ENCODE assay signal across 24 cellular contexts in the genomic region with DNA sequence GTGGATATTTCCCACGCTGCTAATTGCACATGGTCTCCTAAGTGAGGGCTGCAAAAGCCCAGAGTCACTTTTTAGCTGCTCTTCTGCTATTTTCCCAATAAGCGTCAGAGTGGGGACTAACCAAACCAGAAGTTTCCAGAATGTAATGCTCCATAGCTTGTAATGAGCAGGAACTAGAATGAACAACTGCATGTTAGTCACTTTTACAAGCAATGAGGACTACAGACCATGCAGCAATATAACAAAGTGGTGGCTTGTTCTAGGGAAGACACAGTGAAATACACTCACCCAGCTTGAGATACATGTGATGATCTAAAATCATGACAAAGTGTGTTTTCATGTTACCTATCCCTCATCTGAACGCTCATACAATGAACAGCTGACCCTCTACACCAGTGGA.
DNase-seq lines count a peak whose midpoint lies in the region; ATAC-seq, FAIRE-seq and TF ChIP-seq lines count a peak whose summit lies in the region.
"Had no signal": no experiment of that assay in that cellular context is flagged by ENCODE, and none has a peak within 500 bp of the region (broad histone marks: within the 10 kb centered on the region; RNA-seq: fewer than 3 reads in every experiment).

No MANE protein-coding gene starts in this region.

- no peak for DNase-seq in activated CD4-positive, alpha-beta T cell treated with anti-CD3 and anti-CD28 coated beads, Interleukin-2, amount 10 ng/mL, durations not matched to agents 24 days and 14 days
- DNase-seq in activated CD4-positive, alpha-beta T cell treated with anti-CD3 and anti-CD28 coated beads, Interleukin-2, amount 50 U/mL, for 4 hours = no peak
- DNase-seq in endothelial cell of umbilical vein (ENCODE audit: low read depth, low spot score) = no peak
- DNase-seq in superior temporal gyrus (ENCODE audit: extremely low spot score) = peak; percentile 72
- DNase-seq in C1 segment of cervical spinal cord (lab: John Stamatoyannopoulos, UW) = no peak
- no peak for DNase-seq in NCI-H1436 treated with DMSO at 0.1 percent for 48 hours (lab: John Stamatoyannopoulos, UW)
- DNase-seq: activated effector memory CD4-positive, alpha-beta T cell treated with Interleukin-2 at 50 U/mL for 16 hours; cerebellar nuclear complex; effector memory CD4-positive, alpha-beta T cell; hippocampal formation; mammary epithelial cell; natural killer cell; NCI-H1694; NCI-H226; posterior cingulate gyrus; stimulated activated CD8-positive, alpha-beta memory T cell treated with anti-CD3 and anti-CD28 coated beads, Interleukin-4, amount 100 ng/mL, for 48 hours; T-cell; WERI-Rb-1 had no signal

- H3K27me3 ChIP-seq in Loucy (ENCODE audit: insufficient read depth, low read length, poor library complexity, severe bottlenecking) (no peaks in the 10 kb centered on the region), endothelial cell of umbilical vein (ENCODE audit: control insufficient read depth in 2 of 2, insufficient read depth in 2 of 2, low read length in 2 of 2) (no peaks in the 10 kb centered on the region)
- H3K27me3 ChIP-seq: ascending aorta had no signal

- peak overlapping the region; percentile 11 for H3K9ac ChIP-seq in Loucy (ENCODE audit: low read depth, low read length, poor library complexity, severe bottlenecking)
- no peak overlapping the region for H3K9ac ChIP-seq in endothelial cell of umbilical vein (replicated peaks; ENCODE audit: extremely low read depth, insufficient read depth, low read length)

- POLR2A ChIA-PET in endothelial cell of umbilical vein (lab: Charles Lee) = no interaction called here

- H3K9me2 ChIP-seq in Loucy (replicated peaks; ENCODE audit: low read depth, low read length) = no peaks in the 10 kb centered on the region

- BruUV-seq in endothelial cell of umbilical vein (replicated peaks; lab: Mats Ljungman, UMichigan) = no TSS peak

- no peaks in the 10 kb centered on the region for H3K36me3 ChIP-seq in Loucy (ENCODE audit: insufficient read depth, low read length)
- no peaks in the 10 kb centered on the region for H3K36me3 ChIP-seq in endothelial cell of umbilical vein (ENCODE audit: control insufficient read depth in 2 of 2, extremely low read depth in 1 of 2, insufficient read depth in 2 of 2, low read length in 2 of 2)
- H3K36me3 ChIP-seq: ascending aorta, WERI-Rb-1 had no signal

- no peak overlapping the region for H3K27ac ChIP-seq in endothelial cell of umbilical vein (ENCODE audit: insufficient read depth, low read depth, low read length)
- H3K27ac ChIP-seq: ascending aorta, WERI-Rb-1 had no signal

- H3K4me3 Mint-ChIP-seq in activated CD4-positive, alpha-beta T cell treated with anti-CD3 and anti-CD28 coated beads, Interleukin-2, amount 10 ng/mL, durations not matched to agents 24 days and 14 days = peak overlapping the region; percentile 36

- TF ChIP-seq CTCF in Loucy (conservative IDR thresholded peaks at IDR 0.05; ENCODE audit: low read length) (no peak), endothelial cell of umbilical vein (IDR thresholded peaks at IDR 0.05; ENCODE audit: extremely low read depth in 1 of 2, insufficient read depth in 1 of 2, low read depth in 1 of 2, low read length in 2 of 2) (no peak)

- peaks cover 17% of the 10 kb centered on the region for H3K4me1 Mint-ChIP-seq in activated CD4-positive, alpha-beta T cell treated with anti-CD3 and anti-CD28 coated beads, Interleukin-2, amount 10 ng/mL, durations not matched to agents 24 days and 14 days

- dilution Hi-C loops in endothelial cell of umbilical vein (cut with MboI; ENCODE audit: extremely low pct_ligation_motif_present, low sequenced_read_pairs) = no loop called here

- H4K20me1 ChIP-seq in Loucy (ENCODE audit: insufficient read depth, low read length, poor library complexity, severe bottlenecking) (no peaks in the 10 kb centered on the region), endothelial cell of umbilical vein (replicated peaks; ENCODE audit: control insufficient read depth, extremely low read depth, insufficient read depth, low read length) (no peaks in the 10 kb centered on the region)

- H3K79me2 ChIP-seq in Loucy (ENCODE audit: insufficient read depth, low read length) (no peaks in the 10 kb centered on the region), endothelial cell of umbilical vein (ENCODE audit: control insufficient read depth, insufficient read depth, low read length) (no peaks in the 10 kb centered on the region)

- H3K9me3 ChIP-seq in Loucy (ENCODE audit: insufficient read depth, low read depth, low read length) = peaks cover 8% of the 10 kb centered on the region; the same call in 1 of the 2 replicates
- no peaks in the 10 kb centered on the region for H3K9me3 ChIP-seq in endothelial cell of umbilical vein (replicated peaks; ENCODE audit: control insufficient read depth, insufficient read depth, low read length)
- H3K9me3 ChIP-seq: ascending aorta had no signal

- ATAC-seq in HG03520 (IDR thresholded peaks at IDR 0.05; ENCODE audit: unreplicated experiment) = no peak

- peak; percentile 4 for FAIRE-seq in endothelial cell of umbilical vein (lab: Jason Lieb, UNC)
- FAIRE-seq: H1, keratinocyte had no signal

- peaks cover 19% of the 10 kb centered on the region for H3K27me3 Mint-ChIP-seq in activated CD4-positive, alpha-beta T cell treated with anti-CD3 and anti-CD28 coated beads, Interleukin-2, amount 10 ng/mL, durations not matched to agents 24 days and 14 days
- H3K27me3 Mint-ChIP-seq: T-cell had no signal

- H3K4me1 ChIP-seq in Loucy (ENCODE audit: insufficient read depth, low read length, poor library complexity, severe bottlenecking) (peaks cover 37% of the 10 kb centered on the region), endothelial cell of umbilical vein (ENCODE audit: control insufficient read depth, extremely low read depth, insufficient read depth, low read length) (no peaks in the 10 kb centered on the region)
- H3K4me1 ChIP-seq: ascending aorta had no signal

- H3K9me1 ChIP-seq in endothelial cell of umbilical vein (replicated peaks; ENCODE audit: control insufficient read depth, extremely low read depth, insufficient read depth, low read length) = no peaks in the 10 kb centered on the region

- intact Hi-C loops in activated CD4-positive, alpha-beta T cell treated with anti-CD3 and anti-CD28 coated beads, Interleukin-2, amount 10 ng/mL, durations not matched to agents 24 days and 14 days (cut with micrococcal nuclease) = loop anchor here (10.0 kb wide), 2 partner anchors 107 to 677 kb away; a partner anchor contains a TSS
- intact Hi-C loops in endothelial cell of umbilical vein (cut with micrococcal nuclease) = no loop called here

- H2AFZ ChIP-seq in Loucy (ENCODE audit: low read length) (no peak overlapping the region), endothelial cell of umbilical vein (ENCODE audit: low read depth, low read length) (no peak overlapping the region)

- peaks cover 5% of the 10 kb centered on the region; the same call in 1 of the 2 replicates for H3F3A ChIP-seq in Loucy (ENCODE audit: low read depth)

- H3K4me2 ChIP-seq in Loucy (ENCODE audit: low read depth, low read length, poor library complexity, severe bottlenecking) (peak overlapping the region; percentile 73), endothelial cell of umbilical vein (ENCODE audit: insufficient read depth, low read length) (no peak overlapping the region)

- TF ChIP-seq POLR2A in endothelial cell of umbilical vein (IDR thresholded peaks at IDR 0.05; ENCODE audit: low read depth, low read length) = no peak

- H3K9me3 Mint-ChIP-seq in activated CD4-positive, alpha-beta T cell treated with anti-CD3 and anti-CD28 coated beads, Interleukin-2, amount 10 ng/mL, durations not matched to agents 24 days and 14 days = no peaks in the 10 kb centered on the region
- H3K9me3 Mint-ChIP-seq: natural killer cell, T-cell had no signal

- CTCF ChIA-PET in endothelial cell of umbilical vein (lab: Charles Lee) = no interaction called here

- no peaks in the 10 kb centered on the region for H3K36me3 Mint-ChIP-seq in activated CD4-positive, alpha-beta T cell treated with anti-CD3 and anti-CD28 coated beads, Interleukin-2, amount 10 ng/mL, durations not matched to agents 24 days and 14 days (ENCODE audit: low read depth)
- H3K36me3 Mint-ChIP-seq: natural killer cell, T-cell had no signal

- no peak overlapping the region for H3K27ac Mint-ChIP-seq in activated CD4-positive, alpha-beta T cell treated with anti-CD3 and anti-CD28 coated beads, Interleukin-2, amount 10 ng/mL, durations not matched to agents 24 days and 14 days
- H3K27ac Mint-ChIP-seq: natural killer cell had no signal

- H3K4me3 ChIP-seq in Loucy (ENCODE audit: low read length, poor library complexity, severe bottlenecking) (peak overlapping the region; percentile 57), endothelial cell of umbilical vein (replicated peaks in 1 of 3; ENCODE audit: insufficient read depth in 1 of 3, low read depth in 1 of 3, low read length in 3 of 3) (no peak overlapping the region)
- H3K4me3 ChIP-seq: ascending aorta, skin epidermis had no signal

TF ChIP-seq in endothelial cell of umbilical vein, 7 proteins besides CTCF, POLR2A, EP300 and RAD21:
- no peak for TF ChIP-seq FOS (IDR thresholded peaks at IDR 0.05; ENCODE audit: borderline replicate concordance, insufficient read depth, low read length)
- TF ChIP-seq, protein P1, sequence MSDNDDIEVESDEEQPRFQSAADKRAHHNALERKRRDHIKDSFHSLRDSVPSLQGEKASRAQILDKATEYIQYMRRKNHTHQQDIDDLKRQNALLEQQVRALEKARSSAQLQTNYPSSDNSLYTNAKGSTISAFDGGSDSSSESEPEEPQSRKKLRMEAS (IDR thresholded peaks at IDR 0.05; ENCODE audit: insufficient read depth, insufficient read length) = no peak
- TF ChIP-seq POLR2AphosphoS5 (IDR thresholded peaks at IDR 0.05; ENCODE audit: insufficient read depth, low read depth, low read length) = no peak
- no peak for TF ChIP-seq EZH2 (IDR thresholded peaks at IDR 0.05; ENCODE audit: borderline replicate concordance, low read depth, low read length, severe bottlenecking)
- TF ChIP-seq JUN (IDR thresholded peaks at IDR 0.05; ENCODE audit: borderline replicate concordance, insufficient read depth, insufficient read length, low read depth) = no peak
- TF ChIP-seq MYC (IDR thresholded peaks at IDR 0.05; ENCODE audit: low read depth, low read length) = no peak
- TF ChIP-seq GATA2 (IDR thresholded peaks at IDR 0.05; ENCODE audit: insufficient read depth, insufficient read length, low read depth, low read length) = no peak
